ENCODE assay signal across 8 cellular contexts in genomic region chr7:5704534-5704922, GRCh38.
DNase-seq lines count a peak whose midpoint lies in the region; ATAC-seq and TF ChIP-seq lines count a peak whose summit lies in the region.

No MANE protein-coding gene starts in this region.

- DNase-seq in AG09309 (ENCODE audit: low read depth) = peak; percentile 64
- DNase-seq in H7 = peak; percentile 69
- peak; percentile 60 for DNase-seq in NCI-H510A treated with DMSO at 0.1 percent for 48 hours (lab: John Stamatoyannopoulos, UW)
- peak; percentile 76 for DNase-seq in activated CD4-positive, alpha-beta T cell treated with anti-CD3 and anti-CD28 coated beads, Interleukin-2, amount 50 U/mL, for 1 hour
- DNase-seq in ecto neural progenitor cell (ENCODE audit: low spot score) = peak; percentile 70
- DNase-seq in right lobe of liver = peak; percentile 67 to 83 (median 71)
- peak; percentile 46 to 53 for DNase-seq in stimulated activated CD4-positive, alpha-beta T cell treated with anti-CD3 and anti-CD28 coated beads, Interleukin-4, amount 100 ng/mL, for 48 hours (ENCODE audit: low read depth in 2 of 2)

- H3K4me1 ChIP-seq in right lobe of liver = peaks cover 0 to 13% (median 6%) of the 10 kb centered on the region in 4 donors

- peak; percentile 96 for TF ChIP-seq CTCF in AG09309 (IDR thresholded peaks at IDR 0.05; ENCODE audit: control insufficient read depth, insufficient read depth, low read depth, low read length, missing control alignments)
- TF ChIP-seq CTCF in right lobe of liver (IDR thresholded peaks at IDR 0.05) = peak; percentile 91 to 96 (median 92)

- ATAC-seq in right lobe of liver = peak; percentile 96 to 98 (median 98)
- no peak for ATAC-seq in HG02610 (IDR thresholded peaks at IDR 0.05; ENCODE audit: unreplicated experiment)

- no peak overlapping the region for H3K27ac ChIP-seq in right lobe of liver

- TF ChIP-seq POLR2A in right lobe of liver (IDR thresholded peaks at IDR 0.05) = no peak

- 0% methylated on average over 2 of the region's 2 CpGs for WGBS in right lobe of liver (ENCODE audit: insufficient coverage, low coverage, low lambda C conversion rate, missing lambda C conversion rate)

- peaks cover 0 to 1% (median 0%) of the 10 kb centered on the region in 4 donors for H3K9me3 ChIP-seq in right lobe of liver

- H3K27me3 ChIP-seq in H7 (ENCODE audit: control insufficient read depth, insufficient read depth, low read length) = no peaks in the 10 kb centered on the region
- H3K27me3 ChIP-seq in right lobe of liver = no peaks in the 10 kb centered on the region

- no peak overlapping the region for H3K4me3 ChIP-seq in AG09309 (ENCODE audit: control insufficient read depth, low read depth, low read length)
- H3K4me3 ChIP-seq in H7 (ENCODE audit: insufficient read depth, low read depth, low read length) = no peak overlapping the region
- H3K4me3 ChIP-seq in right lobe of liver = no peak overlapping the region

- H3K36me3 ChIP-seq in H7 (replicated peaks; ENCODE audit: control insufficient read depth, insufficient read depth, low read length) = peaks cover 20% of the 10 kb centered on the region
- peaks cover 0 to 22% (median 8%) of the 10 kb centered on the region in 4 donors for H3K36me3 ChIP-seq in right lobe of liver

- intact Hi-C loops in right lobe of liver (cut with DNase I) = loop anchor here in 1 of 2 donors (10.0 kb wide), 1 partner anchor 210 kb away; no protein-coding TSS in a partner anchor
